ENCODE assay signal across 28 cellular contexts in the genomic region with DNA sequence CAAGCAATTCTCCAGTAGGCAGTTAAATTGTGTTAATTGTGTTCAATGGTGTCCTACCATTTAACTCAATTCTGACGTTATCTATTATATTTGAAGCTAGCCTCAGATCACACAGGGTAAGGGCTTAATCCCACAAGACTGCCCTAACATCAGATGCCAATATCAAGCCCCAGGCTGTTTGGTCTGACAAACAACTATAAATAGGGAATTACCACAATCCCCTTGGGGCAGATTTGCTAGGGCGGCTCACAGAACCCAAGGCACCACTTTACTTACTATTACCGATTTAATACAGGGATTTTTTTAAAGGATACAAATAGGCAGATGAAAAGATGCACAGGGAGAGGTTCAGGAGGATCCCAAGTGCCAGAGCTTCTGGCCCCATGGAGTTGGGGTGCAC.
"Had no signal": no experiment of that assay in that cellular context is flagged by ENCODE, and none has a peak within 500 bp of the region (broad histone marks: within the 10 kb centered on the region; RNA-seq: fewer than 3 reads in every experiment).

No MANE protein-coding gene starts in this region.

- H3K27ac ChIP-seq: left lung, lower lobe of right lung, neural progenitor cell, neutrophil, ovary, right atrium auricular region, right lobe of liver, skin epidermis, stomach, testis, thyroid gland, upper lobe of right lung had no signal

- DNase-seq: hypothalamus; immature natural killer cell; kidney; left colon; left lung; lower lobe of right lung; mammary epithelial cell; mesenchymal stem cell; naive B cell; natural killer cell; nephron progenitor cell; ovary; right lobe of liver; stimulated activated CD4-positive, alpha-beta T cell treated with anti-CD3 and anti-CD28 coated beads, Interleukin-12 subunit alpha, Interleukin-12 subunit beta, amount 100 ng/mL, for 4 hours; stimulated activated CD4-positive, alpha-beta T cell treated with anti-CD3 and anti-CD28 coated beads, Interleukin-15, amount 100 ng/mL, for 24 hours; stimulated activated CD4-positive, alpha-beta T cell treated with anti-CD3 and anti-CD28 coated beads, Interleukin-2, amount 100 ng/mL, for 24 hours; stimulated activated CD4-positive, alpha-beta T cell treated with anti-CD3 and anti-CD28 coated beads, Interleukin-4, amount 100 ng/mL, for 1 hour; stimulated activated naive B cell treated with anti-CD40 and anti-IgM and Interleukin-4, amounts not matched to agents 10 μg/mL and 1 μg/mL and 100 μg/mL, for 72 hours; stimulated activated naive CD8-positive, alpha-beta T cell treated with anti-CD3 and anti-CD28 coated beads, Interleukin-15, Interleukin-2, amounts not matched to agents 100 U/mL and 50 U/mL, for 24 hours; stomach; testis; thyroid gland; trophoblast cell; upper lobe of right lung had no signal

- H3K9me3 ChIP-seq: lower lobe of right lung, neutrophil, ovary, right atrium auricular region, right lobe of liver, testis, thyroid gland, upper lobe of right lung had no signal

- H2AFZ ChIP-seq: neural progenitor cell had no signal

- ATAC-seq: left colon; left lung; lower lobe of right lung; natural killer cell; right lobe of liver; stimulated activated naive B cell treated with anti-CD40 and anti-IgM and Interleukin-4, amounts not matched to agents 10 μg/mL and 1 μg/mL and 100 μg/mL, for 72 hours; stimulated activated naive CD8-positive, alpha-beta T cell treated with anti-CD3 and anti-CD28 coated beads, Interleukin-15, Interleukin-2, amounts not matched to agents 100 U/mL and 50 U/mL, for 24 hours; upper lobe of right lung had no signal

- H3K4me2 ChIP-seq: neural progenitor cell had no signal

- H3K27me3 ChIP-seq: left lung, neural progenitor cell, neutrophil, ovary, right atrium auricular region, right lobe of liver, stomach, testis, thyroid gland, upper lobe of right lung had no signal

- H3K36me3 ChIP-seq: left lung, lower lobe of right lung, neural progenitor cell, neutrophil, ovary, right atrium auricular region, right lobe of liver, stomach, thyroid gland, upper lobe of right lung had no signal

- H3K9ac ChIP-seq: neural progenitor cell had no signal

- H3K4me1 ChIP-seq: left lung, lower lobe of right lung, right atrium auricular region, right lobe of liver, stomach, testis, thyroid gland, upper lobe of right lung had no signal

- H3K4me3 ChIP-seq: left lung, lower lobe of right lung, neural progenitor cell, ovary, right atrium auricular region, right lobe of liver, skin epidermis, stomach, testis, thyroid gland, upper lobe of right lung had no signal
